ENCODE assay signal across 8 cellular contexts in the genomic region with DNA sequence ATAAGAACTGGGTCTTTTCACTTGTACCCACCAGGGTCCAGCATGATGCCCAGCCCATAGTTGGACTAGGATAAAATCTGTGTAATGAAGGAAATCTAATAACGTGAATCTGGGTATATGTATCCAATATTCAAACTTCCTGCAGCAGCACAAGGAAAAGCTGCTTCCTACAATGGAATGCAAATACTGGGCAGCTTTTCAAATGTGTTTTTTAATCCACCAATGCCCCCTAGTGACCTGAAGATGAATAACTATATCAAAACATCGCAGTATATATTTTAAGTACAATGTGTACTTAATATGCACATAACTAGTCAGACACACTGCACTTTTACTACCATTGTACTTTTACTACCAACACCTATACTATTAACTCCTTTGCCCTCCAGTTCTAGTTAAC. TPM values are rescaled to one million over a fixed set of nuclear protein-coding genes. Genes with fewer than 3 reads are reported as not detected.
DNase-seq lines count a peak whose midpoint lies in the region; ATAC-seq and TF ChIP-seq lines count a peak whose summit lies in the region.

No MANE protein-coding gene starts in this region.

- H3K4me3 Mint-ChIP-seq in CD14-positive monocyte: no peak overlapping the region
- H3K4me3 Mint-ChIP-seq in activated CD4-positive, alpha-beta T cell treated with anti-CD3 and anti-CD28 coated beads for 36 hours: no peak overlapping the region

- H3K27ac Mint-ChIP-seq in CD14-positive monocyte: no peak overlapping the region
- no peak overlapping the region for H3K27ac Mint-ChIP-seq in activated CD4-positive, alpha-beta T cell treated with anti-CD3 and anti-CD28 coated beads for 36 hours

- TF ChIP-seq CTCF in CD14-positive monocyte (IDR thresholded peaks at IDR 0.05): peak; percentile 48

- CTCF ChIA-PET in activated CD4-positive, alpha-beta T cell treated with anti-CD3 and anti-CD28 coated beads for 36 hours (lab: Charles Lee): interaction anchor here (0.5 to 3.4 kb wide), 36 partner anchors 9 to 651 kb away, joined by 3 to 28 read pairs (median 4); partner anchors contain the start of genes EIF2S3 and SAT1

- intact Hi-C loops in CD14-positive monocyte (cut with micrococcal nuclease): loop anchor here (2.0 to 10.0 kb wide), 6 partner anchors 58 to 208 kb away; partner anchors contain the start of genes EIF2S3 (in 1 of the 2) and KLHL15 (in 1 of the 2)
- intact Hi-C loops in activated CD4-positive, alpha-beta T cell treated with anti-CD3 and anti-CD28 coated beads for 36 hours (cut with DNase I, micrococcal nuclease): loop anchor here (1.0 to 10.0 kb wide), 7 partner anchors 119 to 1918 kb away; partner anchors contain the start of gene SAT1 (in 1 of the 2)

- H3K4me3 ChIP-seq in H7 (ENCODE audit: insufficient read depth, low read depth, low read length) (no peak overlapping the region), MG63 (no peak overlapping the region)

- no peaks in the 10 kb centered on the region for H3K36me3 ChIP-seq in H7 (replicated peaks; ENCODE audit: control insufficient read depth, insufficient read depth, low read length)
- H3K36me3 ChIP-seq in MG63: no peaks in the 10 kb centered on the region

- no peaks in the 10 kb centered on the region for H3K9me3 ChIP-seq in MG63

- DNase-seq in CD14-positive monocyte (ENCODE audit: low spot score) (no peak), H7 (peak; percentile 53), NCI-H82 (lab: John Stamatoyannopoulos, UW) (peak; percentile 57), dermis blood vessel endothelial cell (peak; percentile 80), medulla oblongata (ENCODE audit: extremely low spot score) (peak; percentile 66), mucosa of gallbladder (ENCODE audit: low spot score) (no peak), MG63 (no peak)
- DNase-seq in activated CD4-positive, alpha-beta T cell treated with anti-CD3 and anti-CD28 coated beads for 36 hours: no peak

- H3K36me3 Mint-ChIP-seq in CD14-positive monocyte: no peaks in the 10 kb centered on the region
- H3K36me3 Mint-ChIP-seq in activated CD4-positive, alpha-beta T cell treated with anti-CD3 and anti-CD28 coated beads for 36 hours (ENCODE audit: low read depth): no peaks in the 10 kb centered on the region

- H3K27me3 Mint-ChIP-seq in CD14-positive monocyte (ENCODE audit: low read depth in 3 of 3): peaks cover 0 to 17% (median 1%) of the 10 kb centered on the region in 3 donors
- H3K27me3 Mint-ChIP-seq in activated CD4-positive, alpha-beta T cell treated with anti-CD3 and anti-CD28 coated beads for 36 hours: no peaks in the 10 kb centered on the region

- ATAC-seq in activated CD4-positive, alpha-beta T cell treated with anti-CD3 and anti-CD28 coated beads for 36 hours: no peak

- POLR2A ChIA-PET in activated CD4-positive, alpha-beta T cell treated with anti-CD3 and anti-CD28 coated beads for 36 hours (lab: Charles Lee): interaction anchor here (0.5 kb wide), 1 partner anchor 502 kb away, joined by 3 read pairs; no protein-coding TSS in a partner anchor

- H3K9me3 Mint-ChIP-seq in CD14-positive monocyte: peaks cover 0 to 2% (median 0%) of the 10 kb centered on the region in 7 donors
- no peaks in the 10 kb centered on the region for H3K9me3 Mint-ChIP-seq in activated CD4-positive, alpha-beta T cell treated with anti-CD3 and anti-CD28 coated beads for 36 hours (ENCODE audit: low read depth)

- peaks cover 6% of the 10 kb centered on the region for H3K4me1 Mint-ChIP-seq in CD14-positive monocyte
- H3K4me1 Mint-ChIP-seq in activated CD4-positive, alpha-beta T cell treated with anti-CD3 and anti-CD28 coated beads for 36 hours: peaks cover 7% of the 10 kb centered on the region

- H3K27me3 ChIP-seq in H7 (ENCODE audit: control insufficient read depth, insufficient read depth, low read length) (no peaks in the 10 kb centered on the region), MG63 (no peaks in the 10 kb centered on the region)

RNA-seq across cellular contexts. Expression of gene APOO, which starts 5.3 kb away (rescaled TPM):
- polyA plus RNA-seq in CD14-positive monocyte: 1 to 10 TPM; 4.6 to 8.3 TPM
- total RNA-seq in H7 (2014; rRNA removed; shearing (Covaris generic)): 72.0 and 72.2 TPM in 2 replicates
- total RNA-seq in dermis blood vessel endothelial cell (5.6 and 10.9 TPM in 2 replicates), mucosa of gallbladder (26.2 TPM)
- 10 to 100 TPM; 30.2 to 37.2 TPM for total RNA-seq in activated CD4-positive, alpha-beta T cell treated with anti-CD3 and anti-CD28 coated beads for 36 hours
- total RNA-seq in MG63 (2014; rRNA removed; shearing (Covaris generic); ENCODE audit: low replicate concordance): 20.2 and 23.5 TPM in 2 replicates

RNA-seq across cellular contexts. Expression of gene CXorf58, which starts 5.4 kb away (rescaled TPM):
- not detected for polyA plus RNA-seq in CD14-positive monocyte
- total RNA-seq in H7 (2014; rRNA removed; shearing (Covaris generic)): 0.07 TPM in 1 of 2 replicates, not detected in the other
- 0.05 TPM in 1 of 2 replicates, not detected in the other for total RNA-seq in dermis blood vessel endothelial cell
- total RNA-seq in mucosa of gallbladder: not detected
- total RNA-seq in activated CD4-positive, alpha-beta T cell treated with anti-CD3 and anti-CD28 coated beads for 36 hours: under 1 TPM in 1 of 2 experiments, not detected in 1; 0.14 TPM
- total RNA-seq in MG63 (2014; rRNA removed; shearing (Covaris generic); ENCODE audit: low replicate concordance): 0.92 TPM in 1 of 2 replicates, not detected in the other

Comparison
In these comparisons a context has a peak if more than half of its experiments do, and no peak if none do; other contexts are left out.
1. DNase-seq: peak in H7 (single experiment), NCI-H82 (single experiment), dermis blood vessel endothelial cell (single experiment) and medulla oblongata (single experiment); none in CD14-positive monocyte (single experiment), mucosa of gallbladder (single experiment), activated CD4-positive, alpha-beta T cell treated with anti-CD3 and anti-CD28 coated beads for 36 hours (single experiment) and MG63 (single experiment).